8 cellular contexts compared by ENCODE assay signal in the genomic region with DNA sequence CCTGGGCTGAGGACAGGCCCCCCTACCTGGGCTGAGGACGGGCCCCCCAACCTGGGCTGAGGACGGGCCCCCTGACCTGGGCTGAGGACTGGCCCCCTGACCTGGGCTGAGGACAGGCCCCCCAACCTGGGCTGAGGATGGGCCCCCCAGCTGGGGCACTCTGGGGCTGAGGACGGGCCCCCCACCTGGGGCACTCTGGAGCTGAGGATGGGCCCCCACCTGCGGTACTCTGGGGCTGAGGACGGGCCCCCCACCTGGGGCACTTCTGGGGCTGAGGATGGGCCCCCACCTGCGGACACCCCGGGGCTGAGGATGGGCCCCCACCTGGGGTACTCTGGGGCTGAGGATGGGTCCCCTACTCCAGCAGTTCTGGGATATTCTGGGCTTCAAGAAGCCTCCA.
DNase-seq lines count a peak whose midpoint lies in the region; ATAC-seq and TF ChIP-seq lines count a peak whose summit lies in the region.

No MANE protein-coding gene starts in this region.

- peaks cover 77% of the 10 kb centered on the region for H3K36me3 Mint-ChIP-seq in CD4-positive, alpha-beta T cell (ENCODE audit: low read depth)
- H3K36me3 Mint-ChIP-seq in nephron progenitor cell (ENCODE audit: low read depth): peaks cover 10% of the 10 kb centered on the region

- H2AK5ac ChIP-seq in neuronal stem cell (ENCODE audit: low read depth, low read length): peak overlapping the region; percentile 100

- no peak overlapping the region for H2AFZ ChIP-seq in neuronal stem cell (ENCODE audit: low read length)

- ATAC-seq in CD4-positive, alpha-beta T cell (ENCODE audit: poor library complexity): no peak
- peak; percentile 12 for ATAC-seq in HG02642 (IDR thresholded peaks at IDR 0.05; ENCODE audit: poor library complexity, unreplicated experiment)

- H3K79me1 ChIP-seq in neuronal stem cell (ENCODE audit: low read depth, low read length): peaks cover 4% of the 10 kb centered on the region

- peak overlapping the region; percentile 44 for H3K23ac ChIP-seq in neuronal stem cell (ENCODE audit: low read depth, low read length, poor library complexity)

- POLR2A ChIA-PET in CD4-positive, alpha-beta T cell (lab: Charles Lee): interaction anchor here (0.8 to 4.3 kb wide), 14 partner anchors 9 to 249 kb away, joined by 3 to 33 read pairs (median 4); partner anchors contain the start of gene UPF3A

- H2BK12ac ChIP-seq in neuronal stem cell (ENCODE audit: low read length): peak overlapping the region; percentile 99

- H2BK15ac ChIP-seq in neuronal stem cell (ENCODE audit: low read length): peak overlapping the region; percentile 88

- H3K4ac ChIP-seq in neuronal stem cell (ENCODE audit: low read length): no peak overlapping the region

- DNase-seq in CD4-positive, alpha-beta T cell: no peak
- DNase-seq in neuronal stem cell (ENCODE audit: low spot score) (no peak), nephron progenitor cell (no peak), NOMO-1 treated with dmso at 0.1 percent for 144 hours (lab: John Stamatoyannopoulos, UW; ENCODE audit: unreplicated experiment) (no peak), NCI-H748 (lab: John Stamatoyannopoulos, UW; ENCODE audit: unreplicated experiment) (no peak), nucleus accumbens (lab: John Stamatoyannopoulos, UW) (no peak)

- H3K4me1 Mint-ChIP-seq in CD4-positive, alpha-beta T cell (ENCODE audit: low read depth): peaks cover 69% of the 10 kb centered on the region
- peaks cover 62% of the 10 kb centered on the region for H3K4me1 Mint-ChIP-seq in nephron progenitor cell

- H3K27ac ChIP-seq in CD4-positive, alpha-beta T cell (ENCODE audit: low read depth, low read length): peak overlapping the region; percentile 74
- H3K27ac ChIP-seq in adipose tissue (ENCODE audit: low read depth, low read length) (peak overlapping the region; percentile 43), neuronal stem cell (replicated peaks; ENCODE audit: low read length) (no peak overlapping the region)

- peak overlapping the region; percentile 96 for H2BK5ac ChIP-seq in neuronal stem cell (ENCODE audit: low read length)

- no peak overlapping the region for H4K8ac ChIP-seq in neuronal stem cell (ENCODE audit: low read depth, low read length)

- no peak overlapping the region for H4K91ac ChIP-seq in neuronal stem cell (ENCODE audit: low read depth, low read length, poor library complexity)

- CTCF ChIA-PET in CD4-positive, alpha-beta T cell (lab: Charles Lee): interaction anchor here (1.1 to 1.2 kb wide), 2 partner anchors 43 to 160 kb away, joined by 4 to 5 read pairs; no protein-coding TSS in a partner anchor

- peak overlapping the region; percentile 98 for H3K18ac ChIP-seq in neuronal stem cell (ENCODE audit: low read length)

- intact Hi-C loops in CD4-positive, alpha-beta T cell (cut with DNase I, micrococcal nuclease): loop anchor here (2.0 to 5.0 kb wide), 4 partner anchors 45 to 160 kb away; no protein-coding TSS in a partner anchor

- no peaks in the 10 kb centered on the region for H3K9me3 ChIP-seq in CD4-positive, alpha-beta T cell (ENCODE audit: control insufficient read depth, low read length)
- H3K9me3 ChIP-seq in neuronal stem cell (replicated peaks in 1 of 2; ENCODE audit: control insufficient read depth in 2 of 2, insufficient read depth in 1 of 2, low read depth in 1 of 2, low read length in 2 of 2): no peaks in the 10 kb centered on the region

- H3K4me3 Mint-ChIP-seq in CD4-positive, alpha-beta T cell: peak overlapping the region; percentile 76
- no peak overlapping the region for H3K4me3 Mint-ChIP-seq in nephron progenitor cell

- H3K27ac Mint-ChIP-seq in CD4-positive, alpha-beta T cell: peak overlapping the region; percentile 95
- no peak overlapping the region for H3K27ac Mint-ChIP-seq in nephron progenitor cell

- no peaks in the 10 kb centered on the region for H3K9me3 Mint-ChIP-seq in CD4-positive, alpha-beta T cell
- peaks cover 4% of the 10 kb centered on the region for H3K9me3 Mint-ChIP-seq in nephron progenitor cell

- H3K4me2 ChIP-seq in neuronal stem cell (ENCODE audit: insufficient read depth, low read length, poor library complexity, severe bottlenecking): no peak overlapping the region

- H3K27me3 Mint-ChIP-seq in CD4-positive, alpha-beta T cell: no peaks in the 10 kb centered on the region
- peaks cover 8% of the 10 kb centered on the region for H3K27me3 Mint-ChIP-seq in nephron progenitor cell (ENCODE audit: low read depth, poor library complexity)

- TF ChIP-seq CTCF in CD4-positive, alpha-beta T cell (IDR thresholded peaks at IDR 0.05): no peak
- TF ChIP-seq CTCF in nephron progenitor cell (IDR thresholded peaks at IDR 0.05): no peak

- no peaks in the 10 kb centered on the region for H3K27me3 ChIP-seq in CD4-positive, alpha-beta T cell (ENCODE audit: control insufficient read depth, insufficient read depth, low read length)
- H3K27me3 ChIP-seq in neuronal stem cell (ENCODE audit: control insufficient read depth in 3 of 3, insufficient read depth in 3 of 3, low read depth in 1 of 3, low read length in 3 of 3): no peaks in the 10 kb centered on the region

- WGBS in adipose tissue, 3 donors: 73 to 97% (median 74%) methylated on average over 7 of the region's 7 CpGs
- no CpG with 5 or more reads among the region's 7 CpGs for WGBS in neuronal stem cell (ENCODE audit: extremely low coverage in 2 of 2, insufficient read length in 2 of 2, insufficient replicate concordance in 1 of 2), 2 donors

- H3K4me3 ChIP-seq in neuronal stem cell (ENCODE audit: low read length in 2 of 2): no peak overlapping the region

- peaks cover 0 to 8% of the 10 kb centered on the region in 2 donors for H3K36me3 ChIP-seq in neuronal stem cell (replicated peaks in 1 of 2; ENCODE audit: control insufficient read depth in 2 of 2, insufficient read depth in 2 of 2, low read length in 2 of 2)

- H2BK120ac ChIP-seq in neuronal stem cell (ENCODE audit: low read depth, low read length): peak overlapping the region; percentile 98

- H3K4me1 ChIP-seq in neuronal stem cell (ENCODE audit: control insufficient read depth in 2 of 2, insufficient read depth in 1 of 2, low read depth in 1 of 2, low read length in 2 of 2): peaks cover 34 to 51% of the 10 kb centered on the region in 2 donors

- H3K14ac ChIP-seq in neuronal stem cell (ENCODE audit: low read length): no peak overlapping the region

- no peak overlapping the region for H3K9ac ChIP-seq in neuronal stem cell (ENCODE audit: low read depth, low read length, poor library complexity)
